8 cellular contexts compared by ENCODE assay signal in the genomic region with DNA sequence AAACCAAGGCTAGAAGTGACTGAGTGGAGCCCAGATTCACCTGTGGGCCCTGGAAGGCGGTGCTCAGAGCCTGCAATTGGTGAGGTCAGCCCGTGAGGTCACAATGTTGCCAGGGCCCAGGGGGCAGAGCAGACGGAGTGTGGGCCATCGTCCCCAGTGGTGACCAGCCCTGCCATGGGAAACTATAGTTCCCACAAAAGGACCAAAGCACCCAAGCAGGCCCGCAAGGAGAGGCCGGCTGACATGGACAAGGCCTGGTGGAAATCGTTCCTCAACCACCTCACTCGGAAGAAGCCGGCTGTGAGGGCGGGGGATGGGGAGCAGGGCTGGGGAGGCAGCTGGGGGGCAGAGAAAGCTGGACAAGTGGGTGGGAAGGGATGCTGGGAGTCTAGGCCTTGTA. TPM values are rescaled to one million over a fixed set of nuclear protein-coding genes. Genes with fewer than 3 reads are reported as not detected.
DNase-seq lines count a peak whose midpoint lies in the region; ATAC-seq and TF ChIP-seq lines count a peak whose summit lies in the region.

C20orf144 (plus strand) TSS at position 156 of the 400 bp plus-strand sequence; CDS start at position 175, 19 bp downstream.

- H3K27ac Mint-ChIP-seq in activated CD4-positive, alpha-beta T cell treated with anti-CD3 and anti-CD28 coated beads for 36 hours: peak within 1 kb of the TSS; percentile 81

- no peak for DNase-seq in activated CD4-positive, alpha-beta T cell treated with anti-CD3 and anti-CD28 coated beads for 36 hours
- no peak for DNase-seq in activated CD4-positive, alpha-beta T cell treated with anti-CD3 and anti-CD28 coated beads, Interleukin-2, amount 50 U/mL, for 4 hours
- DNase-seq in ascending aorta (ENCODE audit: low spot score in 2 of 2) (no peak), left lung (peak in 1 of 2 donors; percentile 59), NCI-H510A (lab: John Stamatoyannopoulos, UW) (no peak), islet precursor cell (no peak)

- POLR2A ChIA-PET in activated CD4-positive, alpha-beta T cell treated with anti-CD3 and anti-CD28 coated beads for 36 hours (lab: Charles Lee): no interaction called here

- peaks cover 2% of the 10 kb centered on the region for H3K36me3 Mint-ChIP-seq in activated CD4-positive, alpha-beta T cell treated with anti-CD3 and anti-CD28 coated beads for 36 hours (ENCODE audit: low read depth)

- peak within 1 kb of the TSS; percentile 96 for H3K27ac ChIP-seq in ascending aorta
- H3K27ac ChIP-seq in left lung: peak within 1 kb of the TSS; percentile 77 to 85
- peak within 1 kb of the TSS; percentile 89 for H3K27ac ChIP-seq in temporal lobe (ENCODE audit: low read depth, low read length)

- H3K27me3 ChIP-seq in ascending aorta (no peaks in the 10 kb centered on the region), left lung (no peaks in the 10 kb centered on the region)

- no peaks in the 10 kb centered on the region for H3K9me3 Mint-ChIP-seq in activated CD4-positive, alpha-beta T cell treated with anti-CD3 and anti-CD28 coated beads for 36 hours (ENCODE audit: low read depth)

- peaks cover 25% of the 10 kb centered on the region for H3K4me1 Mint-ChIP-seq in activated CD4-positive, alpha-beta T cell treated with anti-CD3 and anti-CD28 coated beads for 36 hours

- H3K36me3 ChIP-seq in ascending aorta (peaks cover 30 to 31% of the 10 kb centered on the region in 2 donors), left lung (peaks cover 0 to 25% of the 10 kb centered on the region in 2 donors)

- CTCF ChIA-PET in activated CD4-positive, alpha-beta T cell treated with anti-CD3 and anti-CD28 coated beads for 36 hours (lab: Charles Lee): interaction anchor here (0.8 to 9.8 kb wide), 2 partner anchors 9 to 19 kb away, joined by 3 to 91 read pairs; no protein-coding TSS in a partner anchor

- H3K4me1 ChIP-seq in ascending aorta (peaks cover 5 to 21% of the 10 kb centered on the region in 2 donors), left lung (peaks cover 11 to 37% of the 10 kb centered on the region in 2 donors)

- H3K27me3 Mint-ChIP-seq in activated CD4-positive, alpha-beta T cell treated with anti-CD3 and anti-CD28 coated beads for 36 hours: no peaks in the 10 kb centered on the region

- TF ChIP-seq CTCF in ascending aorta (IDR thresholded peaks at IDR 0.05) (no peak), left lung (IDR thresholded peaks at IDR 0.05) (no peak)

- intact Hi-C loops in activated CD4-positive, alpha-beta T cell treated with anti-CD3 and anti-CD28 coated beads for 36 hours (cut with DNase I, micrococcal nuclease): loop anchor here (2.0 to 10.0 kb wide), 2 partner anchors 59 to 107 kb away; partner anchors contain the start of gene PXMP4 (in 1 of the 2)
- intact Hi-C loops in ascending aorta (cut with DNase I) (no loop called here), left lung (cut with DNase I) (no loop called here)

- H3K4me3 ChIP-seq in ascending aorta: peak within 1 kb of the TSS; percentile 81 to 89
- H3K4me3 ChIP-seq in left lung: peak within 1 kb of the TSS; percentile 67 to 74

- peak within 1 kb of the TSS; percentile 78 for H3K4me3 Mint-ChIP-seq in activated CD4-positive, alpha-beta T cell treated with anti-CD3 and anti-CD28 coated beads for 36 hours

- ATAC-seq in activated CD4-positive, alpha-beta T cell treated with anti-CD3 and anti-CD28 coated beads for 36 hours: no peak
- ATAC-seq in left lung: no peak
- ATAC-seq in GM21737 (IDR thresholded peaks at IDR 0.05; ENCODE audit: unreplicated experiment): no peak

- H3K9me3 ChIP-seq in ascending aorta (no peaks in the 10 kb centered on the region), left lung (no peaks in the 10 kb centered on the region)

RNA-seq across cellular contexts. Expression of gene C20orf144, which starts in this region (rescaled TPM):
- total RNA-seq in activated CD4-positive, alpha-beta T cell treated with anti-CD3 and anti-CD28 coated beads for 36 hours: under 1 TPM; 0.16 to 0.27 TPM
- total RNA-seq in ascending aorta (not detected), left lung (under 1 TPM in 1 of 2 donors, not detected in 1; 0.24 TPM), temporal lobe (not detected)

Comparison
In these comparisons a context has a peak if more than half of its experiments do, and no peak if none do; other contexts are left out.
1. intact Hi-C loops: an anchor here in activated CD4-positive, alpha-beta T cell treated with anti-CD3 and anti-CD28 coated beads for 36 hours (2.0 to 10.0 kb wide); none called in ascending aorta and left lung.